Comparison of ENCODE assay signal across 16 cellular contexts in genomic region chr2:158578703-158579330, GRCh38.
DNase-seq lines count a peak whose midpoint lies in the region; ATAC-seq and TF ChIP-seq lines count a peak whose summit lies in the region.
"Had no signal": no experiment of that assay in that cellular context is flagged by ENCODE, and none has a peak within 500 bp of the region (broad histone marks: within the 10 kb centered on the region; RNA-seq: fewer than 3 reads in every experiment).

No MANE protein-coding gene starts in this region.

- H4K20me1 ChIP-seq in osteoblast (ENCODE audit: insufficient read depth, low read length), result no peaks in the 10 kb centered on the region

- H3K27me3 ChIP-seq in osteoblast (ENCODE audit: insufficient read depth, low read length) (no peaks in the 10 kb centered on the region), HAP-1 (ENCODE audit: low read depth) (no peaks in the 10 kb centered on the region)
- H3K27me3 ChIP-seq: gastroesophageal sphincter, transverse colon had no signal

- no peak overlapping the region for H3K27ac ChIP-seq in osteoblast (ENCODE audit: low read depth, low read length)
- H3K27ac ChIP-seq: gastroesophageal sphincter, transverse colon had no signal

- no peak overlapping the region for H3K4me2 ChIP-seq in osteoblast (ENCODE audit: insufficient read depth, low read length)

- DNase-seq in GM13977 (ENCODE audit: low spot score) (peak; percentile 30), osteoblast (ENCODE audit: insufficient read length, low spot score, missing footprints) (no peak), HAP-1 (ENCODE audit: low spot score in 2 of 2) (no peak), cerebellar cortex (ENCODE audit: low spot score) (no peak), SHP77 treated with DMSO at 0.1 percent for 48 hours (lab: John Stamatoyannopoulos, UW) (no peak)
- DNase-seq: activated B cell treated with CpG ODN at 0.5 μM for 24 hours; DMS 273 treated with DMSO at 0.1 percent for 48 hours; effector memory CD4-positive, alpha-beta T cell; kidney glomerular epithelial cell; NCI-H526 treated with DMSO at 0.1 percent for 48 hours; SIG-M5; transverse colon had no signal

- H3K36me3 ChIP-seq in osteoblast (ENCODE audit: insufficient read depth, low read length), result peaks cover 4% of the 10 kb centered on the region
- H3K36me3 ChIP-seq in HAP-1 (replicated peaks), result no peaks in the 10 kb centered on the region
- H3K36me3 ChIP-seq: transverse colon had no signal

- peaks cover 3% of the 10 kb centered on the region for H3K79me2 ChIP-seq in osteoblast (ENCODE audit: insufficient read depth, low read length)

- in situ Hi-C loops in GM13977 (cut with MboI; ENCODE audit: low pct_unique_long_range_greater_than_20kb, low sequenced_read_pairs, unreplicated experiment) (no loop called here), HAP-1 (cut with MboI; ENCODE audit: low sequenced_read_pairs) (no loop called here)

- H3K4me1 ChIP-seq in osteoblast (ENCODE audit: insufficient read depth, low read length), result no peaks in the 10 kb centered on the region
- H3K4me1 ChIP-seq in HAP-1, result no peaks in the 10 kb centered on the region
- H3K4me1 ChIP-seq: transverse colon had no signal

- ATAC-seq in GM19395 (IDR thresholded peaks at IDR 0.05; ENCODE audit: unreplicated experiment) (peak; percentile 95), HG02623 (IDR thresholded peaks at IDR 0.05; ENCODE audit: unreplicated experiment) (peak; percentile 95), HG03280 (IDR thresholded peaks at IDR 0.05; ENCODE audit: unreplicated experiment) (peak; percentile 78)
- ATAC-seq: gastroesophageal sphincter had no signal

- TF ChIP-seq CTCF in GM13977 (IDR thresholded peaks at IDR 0.05; ENCODE audit: extremely low read depth, insufficient read depth, missing control alignments) (no peak), osteoblast (IDR thresholded peaks at IDR 0.05; ENCODE audit: extremely low read depth, low read depth, low read length) (no peak)

- H3K4me3 ChIP-seq in osteoblast (ENCODE audit: insufficient read depth, low read length) (no peak overlapping the region), HAP-1 (no peak overlapping the region)
- H3K4me3 ChIP-seq: gastroesophageal sphincter, transverse colon had no signal

- H3K9me3 ChIP-seq in osteoblast (ENCODE audit: low read depth, low read length), result no peaks in the 10 kb centered on the region
- H3K9me3 ChIP-seq in HAP-1, result no peaks in the 10 kb centered on the region
- H3K9me3 ChIP-seq: gastroesophageal sphincter, transverse colon had no signal

- no peak overlapping the region for H2AFZ ChIP-seq in osteoblast (ENCODE audit: low read length)
